ENCODE assay signal across 1 cellular context in genomic region chr5:124748687-124749594, GRCh38.
A peak's percentile ranks its signal among the peaks of the same experiment; 100 is the strongest.
TF ChIP-seq lines count a peak whose summit lies in the region.

No MANE protein-coding gene starts in this region.

TF ChIP-seq in GM12878, 131 proteins besides CTCF, POLR2A, EP300 and RAD21 (continued from another document):
- TF ChIP-seq RELB (IDR thresholded peaks at IDR 0.05; ENCODE audit: low read depth) (peak; percentile 65; the same call in 1 of the 2 replicates), MXI1 (IDR thresholded peaks at IDR 0.05; ENCODE audit: low read depth, low read length) (no peak), STAT3 (IDR thresholded peaks at IDR 0.05; ENCODE audit: low read depth, low read length) (0 out of 2 replicates have a peak, but pooled peaks have one; percentile 6), NFIC (IDR thresholded peaks at IDR 0.05; ENCODE audit: low read depth, low read length) (0 out of 2 replicates have a peak, but pooled peaks have one; percentile 14), PML (IDR thresholded peaks at IDR 0.05; ENCODE audit: low read length) (peak; percentile 33; the same call in 1 of the 2 replicates), ZNF622 (IDR thresholded peaks at IDR 0.05) (no peak), TCF12 (IDR thresholded peaks at IDR 0.05; ENCODE audit: low read depth, low read length) (no peak), POLR2AphosphoS5 (IDR thresholded peaks at IDR 0.05; ENCODE audit: low read length) (0 out of 2 replicates have a peak, but pooled peaks have one; percentile 41), CHD2 (IDR thresholded peaks at IDR 0.05; ENCODE audit: borderline replicate concordance, low read depth, low read length) (peak; percentile 19; the same call in 1 of the 2 replicates), PRDM15 (CRISPR knock-in tag; IDR thresholded peaks at IDR 0.05) (no peak), TARDBP (IDR thresholded peaks at IDR 0.05; ENCODE audit: borderline replicate concordance) (no peak), SP1 (IDR thresholded peaks at IDR 0.05; ENCODE audit: low read depth, low read length) (peak; percentile 55), MTA2 (IDR thresholded peaks at IDR 0.05; ENCODE audit: low read depth) (no peak), JUND (IDR thresholded peaks at IDR 0.05; ENCODE audit: low read depth, low read length) (no peak), USF2 (IDR thresholded peaks at IDR 0.05; ENCODE audit: borderline replicate concordance, low read depth, low read length) (no peak), NKRF (conservative IDR thresholded peaks at IDR 0.05) (no peak), PBX3 (IDR thresholded peaks at IDR 0.05; ENCODE audit: insufficient replicate concordance, low read depth, low read length) (no peak), KDM1A (IDR thresholded peaks at IDR 0.05; ENCODE audit: borderline replicate concordance) (no peak), TAF1 (IDR thresholded peaks at IDR 0.05; ENCODE audit: borderline replicate concordance, low read depth, low read length) (peak; percentile 74), FOXM1 (IDR thresholded peaks at IDR 0.05; ENCODE audit: low read depth, low read length) (peak; percentile 55), NBN (IDR thresholded peaks at IDR 0.05) (0 out of 2 replicates have a peak, but pooled peaks have one; percentile 4), RUNX3 (IDR thresholded peaks at IDR 0.05; ENCODE audit: low read length) (peak; percentile 38), RB1 (IDR thresholded peaks at IDR 0.05; ENCODE audit: borderline replicate concordance) (no peak), CREM (IDR thresholded peaks at IDR 0.05; ENCODE audit: low read depth) (0 out of 2 replicates have a peak, but pooled peaks have one; percentile 26), SMC3 (IDR thresholded peaks at IDR 0.05; ENCODE audit: borderline replicate concordance, low read length) (0 out of 2 replicates have a peak, but pooled peaks have one; percentile 10), RFX5 (IDR thresholded peaks at IDR 0.05; ENCODE audit: low read depth, low read length) (peak; percentile 83), TCF7 (IDR thresholded peaks at IDR 0.05; ENCODE audit: borderline replicate concordance) (no peak)
